1 cellular context compared by ENCODE assay signal in genomic region chr15:58179741-58180381, GRCh38.
TF ChIP-seq lines count a peak whose summit lies in the region.

No MANE protein-coding gene starts in this region.

TF ChIP-seq in K562, 482 proteins besides CTCF, POLR2A, EP300 and RAD21 (continued from another document and continues in another):
- TF ChIP-seq PBX2 (CRISPR knock-in tag; IDR thresholded peaks at IDR 0.05; ENCODE audit: low read depth): no peak
- peak; percentile 41 for TF ChIP-seq PBX2 (tag; conservative IDR thresholded peaks at IDR 0.05; ENCODE audit: low read depth)
- TF ChIP-seq MTF1 (CRISPR knock-in tag; IDR thresholded peaks at IDR 0.05; ENCODE audit: borderline replicate concordance): no peak
- TF ChIP-seq SP1 (CRISPR knock-in tag; IDR thresholded peaks at IDR 0.05): no peak
- peak; percentile 85 for TF ChIP-seq CTBP1 (IDR thresholded peaks at IDR 0.05; ENCODE audit: borderline replicate concordance)
- TF ChIP-seq DMBX1 (CRISPR knock-in tag; IDR thresholded peaks at IDR 0.05; ENCODE audit: borderline replicate concordance): peak; percentile 78; the same call in 1 of the 2 replicates
- no peak for TF ChIP-seq E2F3 (CRISPR knock-in tag; IDR thresholded peaks at IDR 0.05)
- no peak for TF ChIP-seq CBX8 (IDR thresholded peaks at IDR 0.05; ENCODE audit: borderline replicate concordance, extremely low read depth, low read depth, low read length, poor library complexity, severe bottlenecking)
- peak; percentile 28; the same call in 1 of the 2 replicates for TF ChIP-seq MAFF (IDR thresholded peaks at IDR 0.05; ENCODE audit: low read length)
- TF ChIP-seq RBFOX2 (IDR thresholded peaks at IDR 0.05; ENCODE audit: low read depth, low read length): 0 out of 2 replicates have a peak, but pooled peaks have one; percentile 17
- TF ChIP-seq HDGF (IDR thresholded peaks at IDR 0.05): no peak
- TF ChIP-seq ILF3 (IDR thresholded peaks at IDR 0.05; ENCODE audit: borderline replicate concordance): 0 out of 2 replicates have a peak, but pooled peaks have one; percentile 50
- TF ChIP-seq C11orf30 (IDR thresholded peaks at IDR 0.05; ENCODE audit: low read depth): peak; percentile 68
- TF ChIP-seq ZKSCAN8 (CRISPR knock-in tag; IDR thresholded peaks at IDR 0.05): peak; percentile 72; the same call in 1 of the 2 replicates
- TF ChIP-seq ZNF586 (CRISPR knock-in tag; conservative IDR thresholded peaks at IDR 0.05): no peak
- peak; percentile 96 for TF ChIP-seq CBFA2T2 (conservative IDR thresholded peaks at IDR 0.05)
- TF ChIP-seq HIVEP1 (CRISPR knock-in tag; IDR thresholded peaks at IDR 0.05): no peak
- peak; percentile 8; the same call in 1 of the 2 replicates for TF ChIP-seq ZNF24 (IDR thresholded peaks at IDR 0.05)
- TF ChIP-seq NRF1 (conservative IDR thresholded peaks at IDR 0.05 in 1 of 2, IDR thresholded peaks at IDR 0.05 in 1 of 2): peak; percentile 5 to 16; a peak in 1 of 4 replicates
- peak; percentile 95 for TF ChIP-seq NCOR1 (IDR thresholded peaks at IDR 0.05)
- TF ChIP-seq HMGN3 (IDR thresholded peaks at IDR 0.05; ENCODE audit: borderline replicate concordance, extremely low read depth, insufficient read length, low read depth, low read length): peak; percentile 36
- peak; percentile 24 for TF ChIP-seq TAF1 (IDR thresholded peaks at IDR 0.05; ENCODE audit: control insufficient read depth, extremely low read depth, insufficient read depth, low read length, severe bottlenecking)
- peak; percentile 61 for TF ChIP-seq TAF9B (IDR thresholded peaks at IDR 0.05; ENCODE audit: partially characterized antibody)
- peak in 1 of 2 experiments; percentile 76; a peak in 2 of 4 replicates for TF ChIP-seq HDAC1 (IDR thresholded peaks at IDR 0.05)
- TF ChIP-seq L3MBTL2 (IDR thresholded peaks at IDR 0.05): peak; percentile 6; the same call in 1 of the 2 replicates
- peak; percentile 63 for TF ChIP-seq ZNF316 (IDR thresholded peaks at IDR 0.05)
- peak; percentile 97 for TF ChIP-seq TCF3 (CRISPR knock-in tag; IDR thresholded peaks at IDR 0.05)
- peak; percentile 65 for TF ChIP-seq CREB1 (IDR thresholded peaks at IDR 0.05)
- TF ChIP-seq CREB1 (CRISPR knock-in tag; IDR thresholded peaks at IDR 0.05): no peak
- TF ChIP-seq ARID3A (IDR thresholded peaks at IDR 0.05; ENCODE audit: borderline replicate concordance, low read depth, low read length): peak; percentile 80; the same call in 1 of the 2 replicates
- TF ChIP-seq TRIM24 (IDR thresholded peaks at IDR 0.05): peak; percentile 93 to 95
- no peak for TF ChIP-seq BACH1 (tag; IDR thresholded peaks at IDR 0.05)
- no peak for TF ChIP-seq ZC3H11A (IDR thresholded peaks at IDR 0.05; ENCODE audit: low read depth, low read length)
- peak; percentile 10 for TF ChIP-seq POLR3A (IDR thresholded peaks at IDR 0.05; ENCODE audit: borderline replicate concordance, extremely low read depth, insufficient read depth, insufficient read length)
- TF ChIP-seq ZEB2 (IDR thresholded peaks at IDR 0.05): peak; percentile 98
- peak; percentile 21; the same call in 1 of the 2 replicates for TF ChIP-seq ESRRA (IDR thresholded peaks at IDR 0.05; ENCODE audit: borderline replicate concordance, low read depth)
- peak in 1 of 3 experiments; percentile 25; a peak in 1 of 6 replicates for TF ChIP-seq ZBTB11 (CRISPR knock-in tag; IDR thresholded peaks at IDR 0.05)
- no peak for TF ChIP-seq ZNF507 (tag; conservative IDR thresholded peaks at IDR 0.05)
- TF ChIP-seq ZNF197 (CRISPR knock-in tag; IDR thresholded peaks at IDR 0.05; ENCODE audit: low read depth): 0 out of 2 replicates have a peak, but pooled peaks have one; percentile 27
- TF ChIP-seq TCF7 (IDR thresholded peaks at IDR 0.05; ENCODE audit: borderline replicate concordance): no peak
- peak; percentile 48 for TF ChIP-seq MYBL2 (IDR thresholded peaks at IDR 0.05; ENCODE audit: low read depth)
- TF ChIP-seq MYBL2 (CRISPR knock-in tag; IDR thresholded peaks at IDR 0.05; ENCODE audit: borderline replicate concordance): no peak
- TF ChIP-seq CREM (IDR thresholded peaks at IDR 0.05; ENCODE audit: low read depth): 0 out of 2 replicates have a peak, but pooled peaks have one; percentile 43
- peak; percentile 87 for TF ChIP-seq SOX6 (IDR thresholded peaks at IDR 0.05)
- peak; percentile 82 for TF ChIP-seq CEBPB (tag; IDR thresholded peaks at IDR 0.05)
- TF ChIP-seq SMARCA4 (IDR thresholded peaks at IDR 0.05): peak; percentile 97
- no peak for TF ChIP-seq MCM2 (IDR thresholded peaks at IDR 0.05; ENCODE audit: low read depth)
- peak; percentile 57; the same call in 1 of the 2 replicates for TF ChIP-seq KLF6 (CRISPR knock-in tag; IDR thresholded peaks at IDR 0.05; ENCODE audit: borderline replicate concordance)
- TF ChIP-seq ZNF3 (CRISPR knock-in tag; IDR thresholded peaks at IDR 0.05): no peak
- peak; percentile 85; the same call in 1 of the 2 replicates for TF ChIP-seq JUND (IDR thresholded peaks at IDR 0.05; ENCODE audit: borderline replicate concordance, low read depth, low read length)
- peak; percentile 75; the same call in 2 of the 3 replicates for TF ChIP-seq JUND (tag; IDR thresholded peaks at IDR 0.05; ENCODE audit: borderline replicate concordance, low read depth, low read length)
- peak; percentile 70; the same call in 1 of the 2 replicates for TF ChIP-seq NBN (IDR thresholded peaks at IDR 0.05; ENCODE audit: low read depth)
- TF ChIP-seq BHLHE40 (IDR thresholded peaks at IDR 0.05; ENCODE audit: low read length): peak; percentile 36; the same call in 1 of the 2 replicates
- TF ChIP-seq NEUROD1 (IDR thresholded peaks at IDR 0.05; ENCODE audit: borderline replicate concordance, low read depth, low read length, partially characterized antibody): peak; percentile 70
- peak; percentile 98 for TF ChIP-seq ARID1B (IDR thresholded peaks at IDR 0.05)
- peak; percentile 90 for TF ChIP-seq CHAMP1 (IDR thresholded peaks at IDR 0.05)
- TF ChIP-seq CXXC5 (CRISPR knock-in tag; IDR thresholded peaks at IDR 0.05): peak; percentile 66
- TF ChIP-seq NR2C1 (IDR thresholded peaks at IDR 0.05): no peak; the same call in 1 of the 2 replicates
- peak; percentile 18; the same call in 1 of the 2 replicates for TF ChIP-seq NR2C1 (tag; IDR thresholded peaks at IDR 0.05)
- TF ChIP-seq MYNN (IDR thresholded peaks at IDR 0.05): peak; percentile 79
- TF ChIP-seq MYNN (CRISPR knock-in tag; IDR thresholded peaks at IDR 0.05): no peak
- peak; percentile 65 for TF ChIP-seq LCOR (CRISPR knock-in tag; IDR thresholded peaks at IDR 0.05)
- no peak for TF ChIP-seq ZBTB26 (CRISPR knock-in tag; IDR thresholded peaks at IDR 0.05)
- TF ChIP-seq HNRNPK (IDR thresholded peaks at IDR 0.05; ENCODE audit: low read depth, low read length, poor library complexity, severe bottlenecking): no peak
- TF ChIP-seq GATAD2B (IDR thresholded peaks at IDR 0.05; ENCODE audit: borderline replicate concordance): peak; percentile 64; the same call in 1 of the 2 replicates
- TF ChIP-seq STAT5A (IDR thresholded peaks at IDR 0.05; ENCODE audit: borderline replicate concordance, low read length): peak; percentile 92
- TF ChIP-seq CC2D1A (IDR thresholded peaks at IDR 0.05): peak; percentile 81; the same call in 1 of the 2 replicates
- peak; percentile 81 for TF ChIP-seq SMAD4 (CRISPR knock-in tag; conservative IDR thresholded peaks at IDR 0.05)
- peak; percentile 84 for TF ChIP-seq MEIS2 (IDR thresholded peaks at IDR 0.05; ENCODE audit: partially characterized antibody)
- no peak for TF ChIP-seq ZSCAN29 (IDR thresholded peaks at IDR 0.05)
- TF ChIP-seq PKNOX1 (IDR thresholded peaks at IDR 0.05): peak; percentile 36; the same call in 1 of the 2 replicates
- 0 out of 2 replicates have a peak, but pooled peaks have one; percentile 30 for TF ChIP-seq NCOA6 (IDR thresholded peaks at IDR 0.05)
- no peak for TF ChIP-seq CBFB (CRISPR knock-in tag; IDR thresholded peaks at IDR 0.05)
